In the genomic region with DNA sequence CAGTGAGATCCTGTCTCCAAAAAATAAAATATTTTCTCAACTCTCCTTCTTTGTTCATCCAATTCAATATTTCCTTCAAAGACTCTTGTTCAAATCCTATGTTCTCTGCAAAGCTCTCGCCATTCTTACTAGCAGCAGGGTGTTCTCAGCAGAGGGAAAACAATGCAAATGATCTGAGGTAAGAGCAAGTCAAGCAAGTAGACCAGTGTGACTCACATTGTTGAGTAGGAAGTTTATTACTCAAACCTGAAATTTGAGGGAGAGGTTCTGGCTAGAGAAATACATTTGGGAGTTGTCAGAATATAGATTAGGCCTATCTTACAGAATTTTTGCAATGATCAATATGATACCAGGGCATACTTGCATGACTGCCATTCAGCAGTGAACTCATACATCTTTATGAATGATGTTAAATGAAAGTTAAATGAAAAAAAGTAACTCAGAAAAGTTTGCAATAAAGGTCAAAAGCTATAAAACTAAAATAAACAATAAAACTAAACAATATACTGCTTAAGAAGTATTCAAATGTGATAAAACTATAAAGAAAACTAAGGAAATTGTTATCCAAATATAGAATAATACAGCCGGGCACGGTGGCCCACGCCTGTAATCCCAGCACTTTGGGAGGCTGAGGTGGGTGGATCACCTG, we compare ENCODE assay signal across 8 cellular contexts. TPM values are rescaled to one million over a fixed set of nuclear protein-coding genes. Genes with fewer than 3 reads are reported as not detected.
DNase-seq lines count a peak whose midpoint lies in the region; ATAC-seq, FAIRE-seq and TF ChIP-seq lines count a peak whose summit lies in the region.

No MANE protein-coding gene starts in this region.

- POLR2A ChIA-PET in activated CD4-positive, alpha-beta memory T cell treated with anti-CD3 and anti-CD28 coated beads for 36 hours (lab: Charles Lee), result no interaction called here
- POLR2A ChIA-PET in activated CD4-positive, alpha-beta memory T cell treated with anti-CD3 and anti-CD28 coated beads, Interleukin-2, amount 10 ng/mL, durations not matched to agents 7 days and 5 days (lab: Charles Lee), result no interaction called here
- POLR2A ChIA-PET in GM12878 (lab: Charles Lee), result interaction anchor here (1.1 kb wide), 1 partner anchor 47 kb away, joined by 3 read pairs; no protein-coding TSS in a partner anchor

- SMC1A ChIA-PET in GM12878 (lab: Charles Lee; ENCODE audit: uncharacterized antibody, unreplicated experiment), result interaction anchor here (1.1 to 2.6 kb wide), 2 partner anchors 41 to 51 kb away, joined by 3 to 12 read pairs; no protein-coding TSS in a partner anchor

- peak overlapping the region; percentile 38; the same call in 1 of the 2 replicates for H3K4me3 ChIP-seq in GM12878
- no peak overlapping the region for H3K4me3 ChIP-seq in dorsolateral prefrontal cortex
- H3K4me3 ChIP-seq in lower leg skin (ENCODE audit: low read depth, poor library complexity, severe bottlenecking), result no peak overlapping the region
- H3K4me3 ChIP-seq in SJCRH30, result no peak overlapping the region

- H3K36me3 Mint-ChIP-seq in activated CD4-positive, alpha-beta memory T cell treated with anti-CD3 and anti-CD28 coated beads for 36 hours, result peaks cover 21% of the 10 kb centered on the region
- H3K36me3 Mint-ChIP-seq in activated CD4-positive, alpha-beta memory T cell treated with anti-CD3 and anti-CD28 coated beads, Interleukin-2, amount 10 ng/mL, durations not matched to agents 7 days and 5 days (ENCODE audit: low read depth), result peaks cover 25% of the 10 kb centered on the region
- H3K36me3 Mint-ChIP-seq in stimulated activated memory B cell treated with anti-CD40 and anti-IgM and Interleukin-4, amounts not matched to agents 10 μg/mL and 1 μg/mL and 100 μg/mL, for 72 hours, result peaks cover 38% of the 10 kb centered on the region

- no peak for TF ChIP-seq EP300 in GM12878 (IDR thresholded peaks at IDR 0.05; ENCODE audit: borderline replicate concordance in 1 of 2, control insufficient read depth in 1 of 2, low read depth in 2 of 2, low read length in 2 of 2)

- TF ChIP-seq RAD21 in GM12878 (IDR thresholded peaks at IDR 0.05; ENCODE audit: insufficient read depth, low read depth, low read length), result no peak

- TF ChIP-seq POLR2A in GM12878 (IDR thresholded peaks at IDR 0.05; ENCODE audit: low read depth, low read length) (no peak), lower leg skin (IDR thresholded peaks at IDR 0.05) (no peak)

- peak overlapping the region; percentile 69 for H3K4me2 ChIP-seq in GM12878 (ENCODE audit: control insufficient read depth, insufficient read depth)

- H3K4me1 Mint-ChIP-seq in activated CD4-positive, alpha-beta memory T cell treated with anti-CD3 and anti-CD28 coated beads for 36 hours (ENCODE audit: low read depth), result peaks cover 56% of the 10 kb centered on the region
- peaks cover 36% of the 10 kb centered on the region for H3K4me1 Mint-ChIP-seq in activated CD4-positive, alpha-beta memory T cell treated with anti-CD3 and anti-CD28 coated beads, Interleukin-2, amount 10 ng/mL, durations not matched to agents 7 days and 5 days
- peaks cover 64% of the 10 kb centered on the region for H3K4me1 Mint-ChIP-seq in stimulated activated memory B cell treated with anti-CD40 and anti-IgM and Interleukin-4, amounts not matched to agents 10 μg/mL and 1 μg/mL and 100 μg/mL, for 72 hours

- peak; percentile 69 for FAIRE-seq in GM12878 (lab: Jason Lieb, UNC)

- in situ Hi-C loops in GM12878 (cut with MboI), result no loop called here

- RAD21 ChIA-PET in GM12878 (lab: Charles Lee; ENCODE audit: unreplicated experiment), result interaction anchor here (1.3 kb wide), 1 partner anchor 27 kb away, joined by 4 read pairs; no protein-coding TSS in a partner anchor

- H3K9ac ChIP-seq in GM12878 (ENCODE audit: control insufficient read depth, insufficient read depth, low read length), result no peak overlapping the region

- H3K27ac ChIP-seq in GM12878 (ENCODE audit: control insufficient read depth, insufficient read depth) (0 out of 2 replicates have a peak overlapping the region, but pooled peaks have one; percentile 34), dorsolateral prefrontal cortex (no peak overlapping the region), SJCRH30 (no peak overlapping the region)

- whole genome bisulfite sequencing in GM12878 (ENCODE audit: insufficient coverage, insufficient replicate concordance, low lambda C conversion rate, missing lambda C conversion rate), result 10% methylated on average over 4 of the region's 4 CpGs
- WGBS in lower leg skin, 2 donors, result 84% methylated on average over 4 of the region's 4 CpGs

- H3K9me3 Mint-ChIP-seq in activated CD4-positive, alpha-beta memory T cell treated with anti-CD3 and anti-CD28 coated beads for 36 hours, result no peaks in the 10 kb centered on the region
- H3K9me3 Mint-ChIP-seq in activated CD4-positive, alpha-beta memory T cell treated with anti-CD3 and anti-CD28 coated beads, Interleukin-2, amount 10 ng/mL, durations not matched to agents 7 days and 5 days, result no peaks in the 10 kb centered on the region
- no peaks in the 10 kb centered on the region for H3K9me3 Mint-ChIP-seq in stimulated activated memory B cell treated with anti-CD40 and anti-IgM and Interleukin-4, amounts not matched to agents 10 μg/mL and 1 μg/mL and 100 μg/mL, for 72 hours

- intact Hi-C loops in activated CD4-positive, alpha-beta memory T cell treated with anti-CD3 and anti-CD28 coated beads for 36 hours (cut with micrococcal nuclease), result no loop called here
- intact Hi-C loops in GM12878 (cut with micrococcal nuclease; ENCODE audit: unreplicated experiment), result no loop called here
- intact Hi-C loops in dorsolateral prefrontal cortex (cut with DNase I), result no loop called here
- intact Hi-C loops in lower leg skin (cut with DNase I; ENCODE audit: low total_unique reads), result no loop called here

- peaks cover 0 to 2% of the 10 kb centered on the region in 2 experiments; a peak in 2 of 4 replicates for H3K36me3 ChIP-seq in GM12878 (ENCODE audit: control insufficient read depth in 2 of 2, insufficient read depth in 2 of 2, low read length in 1 of 2)
- peaks cover 5% of the 10 kb centered on the region for H3K36me3 ChIP-seq in SJCRH30

- CTCF ChIA-PET in activated CD4-positive, alpha-beta memory T cell treated with anti-CD3 and anti-CD28 coated beads for 36 hours (lab: Charles Lee), result interaction anchor here (4.0 kb wide), 1 partner anchor 51 kb away, joined by 14 read pairs; no protein-coding TSS in a partner anchor
- CTCF ChIA-PET in activated CD4-positive, alpha-beta memory T cell treated with anti-CD3 and anti-CD28 coated beads, Interleukin-2, amount 10 ng/mL, durations not matched to agents 7 days and 5 days (lab: Charles Lee), result interaction anchor here (1.8 kb wide), 1 partner anchor 51 kb away, joined by 7 read pairs; no protein-coding TSS in a partner anchor
- CTCF ChIA-PET in GM12878 (lab: Yijun Ruan, JAX), result interaction anchor here (0.6 to 2.0 kb wide), 6 partner anchors 23 to 360 kb away, joined by 3 to 6 read pairs (median 4); no protein-coding TSS in a partner anchor

- no peak for TF ChIP-seq CTCF in GM12878 (IDR thresholded peaks at IDR 0.05 in 2 of 3, conservative IDR thresholded peaks at IDR 0.05 in 1 of 3; ENCODE audit: control insufficient read depth in 2 of 3, extremely low read depth in 1 of 3, insufficient read depth in 1 of 3, low read depth in 3 of 3, low read length in 3 of 3)
- no peak for TF ChIP-seq CTCF in dorsolateral prefrontal cortex (IDR thresholded peaks at IDR 0.05 in 54 of 56, conservative IDR thresholded peaks at IDR 0.05 in 2 of 56; ENCODE audit: low read depth in 1 of 56, partially characterized antibody in 56 of 56)
- no peak for TF ChIP-seq CTCF in lower leg skin (IDR thresholded peaks at IDR 0.05)

- H3K9me3 ChIP-seq in GM12878 (replicated peaks; ENCODE audit: control insufficient read depth, insufficient read depth, low read length), result no peaks in the 10 kb centered on the region
- no peaks in the 10 kb centered on the region for H3K9me3 ChIP-seq in SJCRH30 (replicated peaks)

- ATAC-seq in HG03060 (IDR thresholded peaks at IDR 0.05; ENCODE audit: low read depth, unreplicated experiment), result peak; percentile 55
- ATAC-seq in GM12878, result peak; percentile 72
- peak; percentile 86 for ATAC-seq in stimulated activated memory B cell treated with anti-CD40 and anti-IgM and Interleukin-4, amounts not matched to agents 10 μg/mL and 1 μg/mL and 100 μg/mL, for 72 hours

- H3K79me2 ChIP-seq in GM12878 (ENCODE audit: control insufficient read depth, insufficient read depth, low read length), result peaks cover 40% of the 10 kb centered on the region

- DNase-seq in activated CD4-positive, alpha-beta memory T cell treated with anti-CD3 and anti-CD28 coated beads for 36 hours, result no peak
- DNase-seq in activated CD4-positive, alpha-beta memory T cell treated with anti-CD3 and anti-CD28 coated beads, Interleukin-2, amount 10 ng/mL, durations not matched to agents 7 days and 5 days, result no peak
- DNase-seq in GM12878 (ENCODE audit: low read depth, low spot score) (no peak), dorsolateral prefrontal cortex (no peak), lower leg skin (ENCODE audit: low spot score in 2 of 2) (no peak), SJCRH30 (no peak)

- no TSS peak for BruUV-seq in GM12878 (replicated peaks; lab: Mats Ljungman, UMichigan)

- peaks cover 10% of the 10 kb centered on the region for H3K4me1 ChIP-seq in GM12878 (ENCODE audit: control insufficient read depth, insufficient read depth, low read length)
- peaks cover 5% of the 10 kb centered on the region for H3K4me1 ChIP-seq in SJCRH30

- no peaks in the 10 kb centered on the region for H4K20me1 ChIP-seq in GM12878 (ENCODE audit: control insufficient read depth, insufficient read depth)

- peak overlapping the region; percentile 20 for H3K27ac Mint-ChIP-seq in activated CD4-positive, alpha-beta memory T cell treated with anti-CD3 and anti-CD28 coated beads for 36 hours
- no peak overlapping the region for H3K27ac Mint-ChIP-seq in activated CD4-positive, alpha-beta memory T cell treated with anti-CD3 and anti-CD28 coated beads, Interleukin-2, amount 10 ng/mL, durations not matched to agents 7 days and 5 days
- H3K27ac Mint-ChIP-seq in stimulated activated memory B cell treated with anti-CD40 and anti-IgM and Interleukin-4, amounts not matched to agents 10 μg/mL and 1 μg/mL and 100 μg/mL, for 72 hours, result no peak overlapping the region

- H3K4me3 Mint-ChIP-seq in activated CD4-positive, alpha-beta memory T cell treated with anti-CD3 and anti-CD28 coated beads for 36 hours, result no peak overlapping the region
- H3K4me3 Mint-ChIP-seq in activated CD4-positive, alpha-beta memory T cell treated with anti-CD3 and anti-CD28 coated beads, Interleukin-2, amount 10 ng/mL, durations not matched to agents 7 days and 5 days, result no peak overlapping the region
- H3K4me3 Mint-ChIP-seq in stimulated activated memory B cell treated with anti-CD40 and anti-IgM and Interleukin-4, amounts not matched to agents 10 μg/mL and 1 μg/mL and 100 μg/mL, for 72 hours, result no peak overlapping the region

- no peaks in the 10 kb centered on the region for H3K27me3 Mint-ChIP-seq in activated CD4-positive, alpha-beta memory T cell treated with anti-CD3 and anti-CD28 coated beads for 36 hours
- no peaks in the 10 kb centered on the region for H3K27me3 Mint-ChIP-seq in activated CD4-positive, alpha-beta memory T cell treated with anti-CD3 and anti-CD28 coated beads, Interleukin-2, amount 10 ng/mL, durations not matched to agents 7 days and 5 days
- H3K27me3 Mint-ChIP-seq in stimulated activated memory B cell treated with anti-CD40 and anti-IgM and Interleukin-4, amounts not matched to agents 10 μg/mL and 1 μg/mL and 100 μg/mL, for 72 hours, result no peaks in the 10 kb centered on the region

- H3K27me3 ChIP-seq in GM12878 (replicated peaks in 1 of 2; ENCODE audit: control insufficient read depth in 2 of 2, insufficient read depth in 2 of 2, low read length in 1 of 2), result no peaks in the 10 kb centered on the region
- no peaks in the 10 kb centered on the region for H3K27me3 ChIP-seq in dorsolateral prefrontal cortex
- H3K27me3 ChIP-seq in SJCRH30, result no peaks in the 10 kb centered on the region

- H2AFZ ChIP-seq in GM12878 (ENCODE audit: control insufficient read depth, low read depth, low read length), result peak overlapping the region; percentile 10; the same call in 1 of the 2 replicates

RNA-seq across cellular contexts. Expression of gene IDE, which starts 5.8 kb away (rescaled TPM):
- total RNA-seq in activated CD4-positive, alpha-beta memory T cell treated with anti-CD3 and anti-CD28 coated beads for 36 hours, result 10 to 100 TPM; 32.3 to 40.1 TPM
- 10 to 100 TPM; 24.6 to 27.9 TPM for total RNA-seq in activated CD4-positive, alpha-beta memory T cell treated with anti-CD3 and anti-CD28 coated beads, Interleukin-2, amount 10 ng/mL, durations not matched to agents 7 days and 5 days
- 58.3 and 58.9 TPM in 2 replicates for total RNA-seq in GM12878 (2013; cell fraction: nucleolus; rRNA removed)
- total RNA-seq in GM12878 (2014; rRNA removed) (33.4 and 38.4 TPM in 2 replicates), GM12878 (2014; rRNA removed; fragmentation: Illumina TruSeq; extraction: Trizol) (42.8 and 46.2 TPM in 2 replicates), GM12878 (2021) (45.4 and 51.9 TPM in 2 replicates), dorsolateral prefrontal cortex (10 to 100 TPM; 21.5 to 50.9 (median 31.2) TPM), lower leg skin (100 to 1,000 TPM; 189 to 443 (median 287) TPM)
- 8.2 TPM for polyA plus RNA-seq in GM12878 (2011; ENCODE audit: low read depth)
- polyA plus RNA-seq in GM12878 (2011; rRNA removed) (30.4 and 38.3 TPM in 2 replicates), GM12878 (2014; fragmentation: Illumina TruSeq; extraction: Trizol) (33.8 and 42.2 TPM in 2 replicates), GM12878 (2014; fragmentation: Nextera tagmentation; extraction: Ambion mirVana) (10 to 100 TPM; 11.6 to 13.1 TPM), GM12878 (2014; rRNA removed) (15.4 and 19.1 TPM in 2 replicates), GM12878 (2016; fragmentation: Nextera tagmentation; extraction: Ambion mirVana) (10 to 100 TPM; 53.4 to 54.5 TPM)
- polyA plus RNA-seq in GM12878 (2011; cell fraction: cytosol; rRNA removed), result 14.4 and 15.8 TPM in 2 replicates
- polyA plus RNA-seq in GM12878 (2011; cell fraction: nucleus; rRNA removed), result 27.5 and 33.5 TPM in 2 replicates
- 9.0 and 12.8 TPM in 2 replicates for polyA plus RNA-seq in GM12878 (2012)
- polyA minus RNA-seq in GM12878 (2011; rRNA and poly(A)+ RNA removed), result 46.4 and 81.8 TPM in 2 replicates
- polyA minus RNA-seq in GM12878 (2011; cell fraction: cytosol; rRNA and poly(A)+ RNA removed), result 16.0 and 28.6 TPM in 2 replicates
- 16.0 and 21.8 TPM in 2 replicates for polyA minus RNA-seq in GM12878 (2011; cell fraction: nucleus; rRNA and poly(A)+ RNA removed)
- 21.5 and 24.8 TPM in 2 replicates for total RNA-seq in SJCRH30 (2014; rRNA removed; shearing (Covaris generic))

RNA-seq across cellular contexts. Expression of gene KIF11, which starts 24.9 kb away (rescaled TPM):
- 10 to 100 TPM; 56.3 to 57.3 TPM for total RNA-seq in activated CD4-positive, alpha-beta memory T cell treated with anti-CD3 and anti-CD28 coated beads for 36 hours
- total RNA-seq in activated CD4-positive, alpha-beta memory T cell treated with anti-CD3 and anti-CD28 coated beads, Interleukin-2, amount 10 ng/mL, durations not matched to agents 7 days and 5 days, result 10 to 100 TPM; 78.5 to 79.5 TPM
- 20.1 and 20.5 TPM in 2 replicates for total RNA-seq in GM12878 (2013; cell fraction: nucleolus; rRNA removed)
- total RNA-seq in GM12878 (2014; rRNA removed) (40.3 and 50.5 TPM in 2 replicates), GM12878 (2014; rRNA removed; fragmentation: Illumina TruSeq; extraction: Trizol) (76.8 and 79.8 TPM in 2 replicates), GM12878 (2021) (41.4 and 43.6 TPM in 2 replicates), dorsolateral prefrontal cortex (1 to 10 TPM in 109 of 120 experiments, under 1 TPM in 11; 0.77 to 2.4 (median 1.5) TPM), lower leg skin (1 to 10 TPM; 2.6 to 4.4 (median 3.6) TPM)
- 10.8 TPM for polyA plus RNA-seq in GM12878 (2011; ENCODE audit: low read depth)
- polyA plus RNA-seq in GM12878 (2011; rRNA removed) (33.4 and 63.3 TPM in 2 replicates), GM12878 (2014; fragmentation: Illumina TruSeq; extraction: Trizol) (61.6 and 84.4 TPM in 2 replicates), GM12878 (2014; fragmentation: Nextera tagmentation; extraction: Ambion mirVana) (10 to 100 TPM; 14.1 to 17.9 TPM), GM12878 (2014; rRNA removed) (26.9 and 28.7 TPM in 2 replicates), GM12878 (2016; fragmentation: Nextera tagmentation; extraction: Ambion mirVana) (10 to 100 TPM; 67.4 to 73.8 TPM)
- polyA plus RNA-seq in GM12878 (2011; cell fraction: cytosol; rRNA removed), result 10.6 and 13.2 TPM in 2 replicates
- polyA plus RNA-seq in GM12878 (2011; cell fraction: nucleus; rRNA removed), result 10.4 and 15.3 TPM in 2 replicates
- polyA plus RNA-seq in GM12878 (2012), result 19.3 and 24.6 TPM in 2 replicates
- polyA minus RNA-seq in GM12878 (2011; rRNA and poly(A)+ RNA removed), result 19.5 and 28.5 TPM in 2 replicates
- 14.4 and 22.2 TPM in 2 replicates for polyA minus RNA-seq in GM12878 (2011; cell fraction: cytosol; rRNA and poly(A)+ RNA removed)
- 6.3 and 10.8 TPM in 2 replicates for polyA minus RNA-seq in GM12878 (2011; cell fraction: nucleus; rRNA and poly(A)+ RNA removed)
- total RNA-seq in SJCRH30 (2014; rRNA removed; shearing (Covaris generic)), result 68.3 and 70.5 TPM in 2 replicates
